Comparison of ENCODE assay signal across 23 cellular contexts in the genomic region with DNA sequence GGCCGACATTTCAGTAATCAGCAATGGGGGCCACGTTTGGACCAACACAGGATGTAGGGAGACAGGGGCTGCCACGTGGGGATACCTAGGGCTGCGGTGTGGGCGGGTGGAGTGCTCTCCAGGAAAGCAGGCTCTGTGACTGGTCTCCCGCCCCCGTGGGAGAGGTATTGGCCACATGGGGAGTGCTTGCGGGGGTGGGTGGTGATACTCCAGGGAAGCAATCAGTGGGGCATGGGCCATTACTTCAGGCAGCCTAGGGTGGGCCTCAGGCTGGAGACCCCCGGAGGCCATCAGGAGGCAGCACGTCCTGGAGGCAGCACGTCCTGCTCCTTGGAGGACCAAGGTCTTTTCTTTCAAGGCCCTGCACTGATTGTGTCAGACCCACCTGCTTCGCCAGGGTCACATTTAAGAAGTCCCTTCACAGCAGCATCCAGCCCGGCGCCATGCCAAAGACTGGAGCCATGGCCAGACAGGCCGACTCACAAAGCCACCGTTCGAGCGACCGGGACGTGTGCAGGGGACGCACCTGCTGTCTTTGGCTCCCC. TPM values are rescaled to one million over a fixed set of nuclear protein-coding genes. Genes with fewer than 3 reads are reported as not detected.
A peak's percentile ranks its signal among the peaks of the same experiment; 100 is the strongest.
DNase-seq lines count a peak whose midpoint lies in the region; ATAC-seq and TF ChIP-seq lines count a peak whose summit lies in the region.
"Had no signal": no experiment of that assay in that cellular context is flagged by ENCODE, and none has a peak within 500 bp of the region (broad histone marks: within the 10 kb centered on the region; RNA-seq: fewer than 3 reads in every experiment).

No MANE protein-coding gene starts in this region.

- H3K4me1 ChIP-seq in Panc1 (ENCODE audit: control insufficient read depth, insufficient read depth, low read length) (peaks cover 25% of the 10 kb centered on the region), left ventricle myocardium inferior (peaks cover 17% of the 10 kb centered on the region), suprapubic skin (peaks cover 20% of the 10 kb centered on the region), transverse colon (peaks cover 11 to 24% (median 19%) of the 10 kb centered on the region in 4 donors)
- H3K4me1 ChIP-seq: gastroesophageal sphincter, right lobe of liver had no signal

- no peak overlapping the region for H3K4me3 ChIP-seq in Panc1 (ENCODE audit: low read depth in 2 of 2, low read length in 2 of 2)
- no peak overlapping the region for H3K4me3 ChIP-seq in left ventricle myocardium inferior
- H3K4me3 ChIP-seq in suprapubic skin, result no peak overlapping the region
- no peak overlapping the region for H3K4me3 ChIP-seq in transverse colon
- H3K4me3 ChIP-seq: BLaER1 treated with 17β-estradiol and CSF1 and Interleukin-3, amounts not matched to agents 10 nM and 100 nM; esophagus squamous epithelium; gastroesophageal sphincter; right lobe of liver; upper lobe of left lung had no signal

- TF ChIP-seq POLR2A in suprapubic skin (IDR thresholded peaks at IDR 0.05) (no peak), transverse colon (IDR thresholded peaks at IDR 0.05) (no peak)

- BruUV-seq in Panc1 (replicated peaks; lab: Mats Ljungman, UMichigan), result no TSS peak

- DNase-seq in activated CD8-positive, alpha-beta memory T cell treated with anti-CD3 and anti-CD28 coated beads, Interleukin-2, amount 50 U/mL, for 4 hours, result peak; percentile 11
- DNase-seq in activated CD8-positive, alpha-beta memory T cell treated with anti-CD3 and anti-CD28 coated beads, Interleukin-2, amount 50 U/mL, for 48 hours, result no peak
- DNase-seq in Panc1 (ENCODE audit: low read depth, low spot score) (no peak), left ventricle myocardium inferior (peak; percentile 14), suprapubic skin (ENCODE audit: low spot score in 2 of 2) (peak; percentile 62 to 71), GM13977 (ENCODE audit: low spot score) (no peak), transverse colon (no peak)
- no peak for DNase-seq in activated naive CD4-positive, alpha-beta T cell (lab: John Stamatoyannopoulos, UW)
- DNase-seq: activated naive CD8-positive, alpha-beta T cell treated with anti-CD3 and anti-CD28 coated beads, Interleukin-2, amount 50 U/mL, for 24 hours; effector memory CD8-positive, alpha-beta T cell; esophagus squamous epithelium; mammary epithelial cell; NCI-H1105; NCI-H2081; NCI-H510A treated with DMSO at 0.1 percent for 48 hours; SHP77 treated with DMSO at 0.1 percent for 48 hours; stimulated activated CD4-positive, alpha-beta T cell treated with anti-CD3 and anti-CD28 coated beads, Interleukin-15, amount 100 ng/mL, for 24 hours had no signal

- no peaks in the 10 kb centered on the region for H3K36me3 ChIP-seq in Panc1 (ENCODE audit: control insufficient read depth, insufficient read depth, low read length)
- no peaks in the 10 kb centered on the region for H3K36me3 ChIP-seq in left ventricle myocardium inferior
- no peaks in the 10 kb centered on the region for H3K36me3 ChIP-seq in suprapubic skin
- no peaks in the 10 kb centered on the region for H3K36me3 ChIP-seq in transverse colon
- H3K36me3 ChIP-seq: BLaER1 treated with 17β-estradiol and CSF1 and Interleukin-3, amounts not matched to agents 10 nM and 100 nM; brain microvascular endothelial cell; esophagus squamous epithelium; gastroesophageal sphincter; right lobe of liver; upper lobe of left lung had no signal

- H3K27ac ChIP-seq in Panc1 (ENCODE audit: low read length) (no peak overlapping the region), left ventricle myocardium inferior (replicated peaks) (no peak overlapping the region), suprapubic skin (no peak overlapping the region), transverse colon (no peak overlapping the region)
- H3K27ac ChIP-seq: BLaER1 treated with 17β-estradiol and CSF1 and Interleukin-3, amounts not matched to agents 10 nM and 100 nM; brain microvascular endothelial cell; esophagus squamous epithelium; gastroesophageal sphincter; right lobe of liver; upper lobe of left lung had no signal

- intact Hi-C loops in Panc1 (cut with micrococcal nuclease; ENCODE audit: unreplicated experiment), result no loop called here
- intact Hi-C loops in left ventricle myocardium inferior (cut with micrococcal nuclease), result no loop called here
- intact Hi-C loops in transverse colon (cut with DNase I; ENCODE audit: low total_unique reads), result no loop called here

- in situ Hi-C loops in Panc1 (cut with HindIII; ENCODE audit: low pct_unique_long_range_greater_than_20kb, low sequenced_read_pairs) (no loop called here), GM13977 (cut with MboI; ENCODE audit: low pct_unique_long_range_greater_than_20kb, low sequenced_read_pairs, unreplicated experiment) (no loop called here), transverse colon (cut with MboI; ENCODE audit: low pct_ligation_motif_present in 1 of 4, low pct_unique_long_range_greater_than_20kb in 1 of 4, low sequenced_read_pairs in 3 of 4) (no loop called here)

- TF ChIP-seq EP300 in suprapubic skin (IDR thresholded peaks at IDR 0.05), result no peak
- TF ChIP-seq EP300 in transverse colon (IDR thresholded peaks at IDR 0.05; ENCODE audit: low read depth), result no peak

- POLR2A ChIA-PET in Panc1 (lab: Charles Lee), result no interaction called here

- H3K9me3 ChIP-seq in Panc1 (ENCODE audit: control insufficient read depth, insufficient read depth, low read depth, low read length) (no peaks in the 10 kb centered on the region), left ventricle myocardium inferior (replicated peaks) (no peaks in the 10 kb centered on the region), suprapubic skin (no peaks in the 10 kb centered on the region), transverse colon (no peaks in the 10 kb centered on the region)
- H3K9me3 ChIP-seq: BLaER1 treated with 17β-estradiol and CSF1 and Interleukin-3, amounts not matched to agents 10 nM and 100 nM; esophagus squamous epithelium; gastroesophageal sphincter; right lobe of liver; upper lobe of left lung had no signal

- ATAC-seq in Panc1, result peak; percentile 31
- ATAC-seq: activated naive CD8-positive, alpha-beta T cell treated with anti-CD3 and anti-CD28 coated beads, Interleukin-2, amount 50 U/mL, for 24 hours; effector memory CD8-positive, alpha-beta T cell; gastroesophageal sphincter; right lobe of liver had no signal

- no peak for TF ChIP-seq CTCF in Panc1 (IDR thresholded peaks at IDR 0.05)
- TF ChIP-seq CTCF in left ventricle myocardium inferior (IDR thresholded peaks at IDR 0.05; ENCODE audit: borderline replicate concordance), result no peak
- TF ChIP-seq CTCF in suprapubic skin (IDR thresholded peaks at IDR 0.05), result no peak
- no peak for TF ChIP-seq CTCF in GM13977 (IDR thresholded peaks at IDR 0.05; ENCODE audit: extremely low read depth, insufficient read depth, missing control alignments)
- no peak for TF ChIP-seq CTCF in transverse colon (IDR thresholded peaks at IDR 0.05)

- peaks cover 2% of the 10 kb centered on the region; the same call in 1 of the 2 replicates for H3K27me3 ChIP-seq in Panc1 (ENCODE audit: control insufficient read depth, insufficient read depth, low read length)
- peaks cover 21% of the 10 kb centered on the region for H3K27me3 ChIP-seq in left ventricle myocardium inferior (ENCODE audit: low read depth)
- H3K27me3 ChIP-seq in suprapubic skin, result peaks cover 26% of the 10 kb centered on the region
- no peaks in the 10 kb centered on the region for H3K27me3 ChIP-seq in transverse colon
- H3K27me3 ChIP-seq: BLaER1 treated with 17β-estradiol and CSF1 and Interleukin-3, amounts not matched to agents 10 nM and 100 nM; brain microvascular endothelial cell; right lobe of liver; upper lobe of left lung had no signal

- CTCF ChIA-PET in Panc1 (lab: Charles Lee), result no interaction called here

- WGBS in suprapubic skin, result 84% methylated on average over 21 of the region's 21 CpGs
- 86% methylated on average over 21 of the region's 21 CpGs; no CpG with 5 or more reads in 1 of the 2 donors for WGBS in transverse colon (ENCODE audit: low coverage in 1 of 2), 2 donors

RNA-seq across cellular contexts. Expression of gene MUC2, which starts 3.0 kb away (rescaled TPM):
- total RNA-seq in Panc1 (2021; ENCODE audit: unreplicated experiment) (0.08 TPM), left ventricle myocardium inferior (0.03 TPM), suprapubic skin (under 1 TPM; 0.05 to 0.17 (median 0.12) TPM), transverse colon (100 to 1,000 TPM; 269 to 910 (median 671) TPM)
- polyA plus RNA-seq in Panc1 (2012; ENCODE audit: insufficient read length), result not detected
- total RNA-seq: mammary epithelial cell, osteocyte had no signal
- polyA plus RNA-seq: mammary epithelial cell had no signal

RNA-seq across cellular contexts. Expression of gene MUC6, which starts 35.1 kb away (rescaled TPM):
- total RNA-seq in Panc1 (2021; ENCODE audit: unreplicated experiment) (0.49 TPM), left ventricle myocardium inferior (not detected), suprapubic skin (under 1 TPM in 1 of 4 donors, not detected in 3; 0.04 TPM), transverse colon (not detected)
- polyA plus RNA-seq in Panc1 (2012; ENCODE audit: insufficient read length), result 1.6 TPM
- total RNA-seq: osteocyte had no signal
- polyA plus RNA-seq: mammary epithelial cell had no signal

Comparison
In these comparisons a context has a peak if more than half of its experiments do, and no peak if none do; other contexts are left out.
1. DNase-seq: peak in activated CD8-positive, alpha-beta memory T cell treated with anti-CD3 and anti-CD28 coated beads, Interleukin-2, amount 50 U/mL, for 4 hours (single experiment), left ventricle myocardium inferior (single experiment) and suprapubic skin (2 of 2); none in activated CD8-positive, alpha-beta memory T cell treated with anti-CD3 and anti-CD28 coated beads, Interleukin-2, amount 50 U/mL, for 48 hours (single experiment), Panc1 (single experiment), GM13977 (single experiment), activated naive CD4-positive, alpha-beta T cell (0 of 4) and transverse colon (single experiment).
2. RNA of gene MUC2, which starts 3.0 kb away (total RNA-seq): 269 to 910 TPM in transverse colon; 0.05 to 0.17 TPM in suprapubic skin, 0.08 TPM in Panc1 (single experiment) and 0.03 TPM in left ventricle myocardium inferior (single experiment); every median in the first group is over 100 times any median in the second.